In the genomic region with DNA sequence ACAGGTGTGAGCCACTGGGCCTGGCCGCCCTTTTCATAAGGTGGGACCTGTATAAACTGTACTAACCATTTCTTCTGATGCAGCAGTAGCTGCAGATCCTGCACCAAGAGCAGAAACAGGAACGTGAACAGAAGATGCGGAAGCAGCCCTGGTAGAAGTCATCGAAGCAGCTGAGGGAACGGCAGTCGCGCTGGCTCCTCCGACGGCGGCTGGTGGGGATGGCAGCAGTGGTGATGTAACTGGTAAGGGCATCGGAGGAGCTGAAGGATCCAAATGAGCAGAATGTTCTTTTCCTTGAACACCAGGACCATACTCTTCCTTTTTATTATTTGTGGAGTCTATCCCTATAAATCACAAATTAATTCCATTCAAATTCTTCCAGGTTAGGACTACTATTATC, we compare ENCODE assay signal across 29 cellular contexts.
"Had no signal": no experiment of that assay in that cellular context is flagged by ENCODE, and none has a peak within 500 bp of the region (broad histone marks: within the 10 kb centered on the region; RNA-seq: fewer than 3 reads in every experiment).

No MANE protein-coding gene starts in this region.

- H3K4me1 ChIP-seq: testis, tibial nerve, upper lobe of right lung, uterus had no signal

- H3K4me1 Mint-ChIP-seq: stimulated activated effector memory CD8-positive, alpha-beta T cell treated with anti-CD3 and anti-CD28 coated beads, Interleukin-12 subunit alpha, Interleukin-12 subunit beta, amount 100 ng/mL, for 72 hours; stimulated activated memory B cell treated with anti-CD40 and anti-IgM and Interleukin-4, amounts not matched to agents 10 μg/mL and 1 μg/mL and 100 μg/mL, for 72 hours; stimulated activated naive B cell treated with anti-CD40 and anti-IgM and Interleukin-4, amounts not matched to agents 10 μg/mL and 1 μg/mL and 100 μg/mL, for 72 hours; stimulated activated naive CD8-positive, alpha-beta T cell treated with anti-CD3 and anti-CD28 coated beads, Interleukin-15, amount 100 ng/mL, for 72 hours had no signal

- H3K27me3 ChIP-seq: stomach, suprapubic skin, testis, thyroid gland, tibial artery, tibial nerve, transverse colon, upper lobe of left lung, upper lobe of right lung, uterus, vagina had no signal

- H3K36me3 ChIP-seq: uterus had no signal

- H3K27ac Mint-ChIP-seq: stimulated activated memory B cell treated with anti-CD40 and anti-IgM and Interleukin-4, amounts not matched to agents 10 μg/mL and 1 μg/mL and 100 μg/mL, for 72 hours; stimulated activated naive B cell treated with anti-CD40 and anti-IgM and Interleukin-4, amounts not matched to agents 10 μg/mL and 1 μg/mL and 100 μg/mL, for 72 hours; stimulated activated naive CD8-positive, alpha-beta T cell treated with anti-CD3 and anti-CD28 coated beads, Interleukin-15, Interleukin-2, amounts not matched to agents 100 ng/mL and 50 ng/mL, for 24 hours; type B pancreatic cell had no signal

- H3K9me3 ChIP-seq: stomach, suprapubic skin, testis, thoracic aorta, thyroid gland, tibial artery, tibial nerve, transverse colon, upper lobe of left lung, upper lobe of right lung, uterus, vagina had no signal

- H3K4me3 ChIP-seq: stomach, suprapubic skin, testis, thoracic aorta, thyroid gland, tibial artery, tibial nerve, transverse colon, upper lobe of left lung, upper lobe of right lung, uterus, vagina had no signal

- H3K27ac ChIP-seq: stomach, suprapubic skin, testis, thoracic aorta, thyroid gland, tibial artery, tibial nerve, transverse colon, upper lobe of left lung, upper lobe of right lung, uterus, vagina had no signal

- DNase-seq: stimulated activated CD4-positive, alpha-beta T cell treated with anti-CD3 and anti-CD28 coated beads, Interleukin-2, amount 100 ng/mL, for 48 hours; stimulated activated CD4-positive, alpha-beta T cell treated with anti-CD3 and anti-CD28 coated beads, Interleukin-4, amount 100 ng/mL, for 1 hour; stimulated activated CD4-positive, alpha-beta T cell treated with anti-CD3 and anti-CD28 coated beads, Interleukin-4, amount 100 ng/mL, for 24 hours; stimulated activated CD4-positive, alpha-beta T cell treated with anti-CD3 and anti-CD28 coated beads, Interleukin-4, amount 100 ng/mL, for 4 hours; stimulated activated CD8-positive, alpha-beta memory T cell treated with anti-CD3 and anti-CD28 coated beads, Interleukin-4, amount 100 ng/mL, for 48 hours; stimulated activated naive B cell treated with anti-CD40 and anti-IgM and Interleukin-4, amounts not matched to agents 10 μg/mL and 1 μg/mL and 100 μg/mL, for 72 hours; stimulated activated naive CD4-positive, alpha-beta T cell; stimulated activated naive CD4-positive, alpha-beta T cell treated with Interleukin-2 at 50 U/mL for 16 hours; stimulated activated naive CD8-positive, alpha-beta T cell treated with anti-CD3 and anti-CD28 coated beads, Interleukin-15, amount 100 ng/mL, for 72 hours; stimulated activated naive CD8-positive, alpha-beta T cell treated with anti-CD3 and anti-CD28 coated beads, Interleukin-15, Interleukin-2, amounts not matched to agents 100 U/mL and 50 U/mL, for 24 hours; stomach; substantia nigra; testis; thyroid gland; tibial artery; transverse colon; trophoblast cell; upper lobe of right lung; uterus had no signal

- H3K27me3 Mint-ChIP-seq: stimulated activated memory B cell treated with anti-CD40 and anti-IgM and Interleukin-4, amounts not matched to agents 10 μg/mL and 1 μg/mL and 100 μg/mL, for 72 hours; stimulated activated naive B cell treated with anti-CD40 and anti-IgM and Interleukin-4, amounts not matched to agents 10 μg/mL and 1 μg/mL and 100 μg/mL, for 72 hours; stimulated activated naive CD8-positive, alpha-beta T cell treated with anti-CD3 and anti-CD28 coated beads, Interleukin-15, amount 100 ng/mL, for 72 hours; stimulated activated naive CD8-positive, alpha-beta T cell treated with anti-CD3 and anti-CD28 coated beads, Interleukin-15, Interleukin-2, amounts not matched to agents 100 ng/mL and 50 ng/mL, for 24 hours; type B pancreatic cell had no signal

- H3K9me3 Mint-ChIP-seq: stimulated activated effector memory CD8-positive, alpha-beta T cell treated with anti-CD3 and anti-CD28 coated beads, Interleukin-12 subunit alpha, Interleukin-12 subunit beta, amount 100 ng/mL, for 72 hours; stimulated activated memory B cell treated with anti-CD40 and anti-IgM and Interleukin-4, amounts not matched to agents 10 μg/mL and 1 μg/mL and 100 μg/mL, for 72 hours; stimulated activated naive B cell treated with anti-CD40 and anti-IgM and Interleukin-4, amounts not matched to agents 10 μg/mL and 1 μg/mL and 100 μg/mL, for 72 hours; stimulated activated naive CD8-positive, alpha-beta T cell treated with anti-CD3 and anti-CD28 coated beads, Interleukin-15, amount 100 ng/mL, for 72 hours; stimulated activated naive CD8-positive, alpha-beta T cell treated with anti-CD3 and anti-CD28 coated beads, Interleukin-15, Interleukin-2, amounts not matched to agents 100 ng/mL and 50 ng/mL, for 24 hours; type B pancreatic cell had no signal

- H3K4me3 Mint-ChIP-seq: stimulated activated effector memory CD8-positive, alpha-beta T cell treated with anti-CD3 and anti-CD28 coated beads, Interleukin-12 subunit alpha, Interleukin-12 subunit beta, amount 100 ng/mL, for 72 hours; stimulated activated memory B cell treated with anti-CD40 and anti-IgM and Interleukin-4, amounts not matched to agents 10 μg/mL and 1 μg/mL and 100 μg/mL, for 72 hours; stimulated activated naive B cell treated with anti-CD40 and anti-IgM and Interleukin-4, amounts not matched to agents 10 μg/mL and 1 μg/mL and 100 μg/mL, for 72 hours; stimulated activated naive CD8-positive, alpha-beta T cell treated with anti-CD3 and anti-CD28 coated beads, Interleukin-15, amount 100 ng/mL, for 72 hours; stimulated activated naive CD8-positive, alpha-beta T cell treated with anti-CD3 and anti-CD28 coated beads, Interleukin-15, Interleukin-2, amounts not matched to agents 100 ng/mL and 50 ng/mL, for 24 hours; type B pancreatic cell had no signal

- FAIRE-seq: urothelium cell line had no signal
